In genomic region chr11:47175746-47176327, GRCh38 we compare ENCODE assay signal across 8 cellular contexts. TPM values are rescaled to one million over a fixed set of nuclear protein-coding genes. Genes with fewer than 3 reads are reported as not detected.
DNase-seq lines count a peak whose midpoint lies in the region; ATAC-seq and TF ChIP-seq lines count a peak whose summit lies in the region.

No MANE protein-coding gene starts in this region.

- no peaks in the 10 kb centered on the region for H3K27me3 ChIP-seq in H7 (ENCODE audit: control insufficient read depth, insufficient read depth, low read length)
- H3K27me3 ChIP-seq in skeletal muscle tissue (ENCODE audit: control insufficient read depth in 3 of 3, insufficient read depth in 3 of 3, low read length in 3 of 3) = no peaks in the 10 kb centered on the region

- TF ChIP-seq CTCF in fibroblast of mammary gland (conservative IDR thresholded peaks at IDR 0.05; ENCODE audit: control insufficient read depth, insufficient read depth, low read depth, low read length) = no peak

- H3K4me1 ChIP-seq in skeletal muscle tissue (ENCODE audit: control insufficient read depth in 3 of 3, insufficient read depth in 3 of 3, low read length in 3 of 3) = peaks cover 77 to 88% (median 81%) of the 10 kb centered on the region in 3 donors

- DNase-seq in H7 = no peak
- no peak for DNase-seq in SK-N-MC (ENCODE audit: low read depth, low spot score)
- DNase-seq in fibroblast of mammary gland (ENCODE audit: low read depth) = no peak
- no peak for DNase-seq in NCI-H2081 (lab: John Stamatoyannopoulos, UW)
- no peak for DNase-seq in epidermal melanocyte (ENCODE audit: insufficient read length, low spot score)

- H3K27ac ChIP-seq in SK-N-MC = peak overlapping the region; percentile 92
- peak overlapping the region; percentile 99 for H3K27ac ChIP-seq in skeletal muscle tissue (ENCODE audit: low read depth, low read length)

- ATAC-seq in HG02610 (IDR thresholded peaks at IDR 0.05; ENCODE audit: unreplicated experiment) (no peak), HG03521 (IDR thresholded peaks at IDR 0.05; ENCODE audit: unreplicated experiment) (no peak)

- peaks cover 39% of the 10 kb centered on the region for H3K36me3 ChIP-seq in H7 (replicated peaks; ENCODE audit: control insufficient read depth, insufficient read depth, low read length)
- H3K36me3 ChIP-seq in SK-N-MC (ENCODE audit: insufficient read depth, low read length) = peaks cover 43% of the 10 kb centered on the region
- H3K36me3 ChIP-seq in skeletal muscle tissue (ENCODE audit: control insufficient read depth in 3 of 3, insufficient read depth in 3 of 3, low read length in 3 of 3) = peaks cover 78 to 83% (median 79%) of the 10 kb centered on the region in 3 donors

- H3K4me3 ChIP-seq in H7 (ENCODE audit: insufficient read depth, low read depth, low read length) (peak overlapping the region; percentile 93), SK-N-MC (peak overlapping the region; percentile 96), fibroblast of mammary gland (ENCODE audit: control insufficient read depth, low read depth, low read length) (peak overlapping the region; percentile 97), skeletal muscle tissue (ENCODE audit: low read length in 3 of 3) (peak overlapping the region; percentile 96 to 98 (median 97))

- H3K9me3 ChIP-seq in SK-N-MC (ENCODE audit: low read depth, low read length) = no peaks in the 10 kb centered on the region
- H3K9me3 ChIP-seq in skeletal muscle tissue (ENCODE audit: control insufficient read depth in 3 of 3, low read length in 3 of 3) = no peaks in the 10 kb centered on the region

- peak overlapping the region; percentile 99 for H3K9ac ChIP-seq in SK-N-MC (ENCODE audit: insufficient read length)
- H3K9ac ChIP-seq in skeletal muscle tissue (ENCODE audit: low read depth in 1 of 3, low read length in 3 of 3) = peak overlapping the region; percentile 97 to 99 (median 98)

RNA-seq across cellular contexts. Expression of gene ARFGAP2, which starts 0.8 kb away (rescaled TPM):
- 84.4 and 94.7 TPM in 2 replicates for total RNA-seq in H7 (2014; rRNA removed; shearing (Covaris generic))
- total RNA-seq in skeletal muscle tissue = 105 TPM

RNA-seq across cellular contexts. Expression of gene PACSIN3, which starts 10.4 kb away (rescaled TPM):
- total RNA-seq in H7 (2014; rRNA removed; shearing (Covaris generic)) = 67.6 and 76.2 TPM in 2 replicates
- 127 TPM for total RNA-seq in skeletal muscle tissue

RNA-seq across cellular contexts. Expression of gene DDB2, which starts 38.9 kb away (rescaled TPM):
- 13.9 and 23.7 TPM in 2 replicates for total RNA-seq in H7 (2014; rRNA removed; shearing (Covaris generic))
- total RNA-seq in skeletal muscle tissue = 7.8 TPM
